Comparison of ENCODE assay signal across 1 cellular context in genomic region chr7:50507898-50508470, GRCh38.
TF ChIP-seq lines count a peak whose summit lies in the region.

No MANE protein-coding gene starts in this region.

TF ChIP-seq in K562, 482 proteins besides CTCF, POLR2A, EP300 and RAD21:
- TF ChIP-seq CEBPB (tag; IDR thresholded peaks at IDR 0.05) (peak; percentile 74), MAFK (IDR thresholded peaks at IDR 0.05; ENCODE audit: low read length) (0 out of 2 replicates have a peak, but pooled peaks have one; percentile 1), CCAR2 (IDR thresholded peaks at IDR 0.05; ENCODE audit: low read depth, low read length) (no peak)
